1 cellular context compared by ENCODE assay signal in genomic region chr10:132007681-132008080, GRCh38.
TF ChIP-seq lines count a peak whose summit lies in the region.

No MANE protein-coding gene starts in this region.

TF ChIP-seq in WTC11, 78 proteins besides CTCF, POLR2A, EP300 and RAD21:
- TF ChIP-seq ZNF232 (CRISPR knock-in tag; IDR thresholded peaks at IDR 0.05) (no peak), NR3C1 (CRISPR knock-in tag; conservative IDR thresholded peaks at IDR 0.05; ENCODE audit: low read depth) (no peak), CREM (CRISPR knock-in tag; IDR thresholded peaks at IDR 0.05) (no peak), ZSCAN18 (CRISPR knock-in tag; IDR thresholded peaks at IDR 0.05) (no peak)
